Comparison of ENCODE assay signal across 8 cellular contexts in the genomic region with DNA sequence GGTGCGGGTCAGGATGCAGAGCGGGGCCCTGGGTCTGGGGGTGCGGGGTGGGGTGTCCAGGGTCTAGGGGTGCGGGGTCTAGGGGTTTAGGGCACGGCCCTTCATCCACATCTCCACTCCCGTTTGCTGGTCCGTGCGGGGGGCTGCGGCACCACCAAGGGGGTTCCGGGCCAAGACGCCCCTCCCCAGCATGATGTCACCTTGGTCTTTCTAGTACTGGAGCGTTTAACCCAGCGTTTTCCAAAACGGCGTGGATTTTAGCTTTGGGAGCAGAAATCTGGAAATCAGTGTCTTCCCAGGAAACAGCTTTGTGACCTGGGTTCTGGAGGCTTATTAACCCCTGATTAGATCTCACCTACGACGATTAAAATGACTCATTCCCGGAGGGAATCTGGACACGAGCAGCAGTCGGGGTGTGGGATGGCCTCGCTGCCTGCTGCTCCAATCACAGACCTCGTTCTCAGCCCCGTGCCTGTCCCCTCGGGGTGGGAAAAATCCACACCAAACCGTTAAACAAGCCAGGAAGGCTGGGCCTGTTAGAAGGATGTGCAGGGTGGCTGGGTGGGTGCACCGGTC. TPM values are rescaled to one million over a fixed set of nuclear protein-coding genes. Genes with fewer than 3 reads are reported as not detected.
DNase-seq lines count a peak whose midpoint lies in the region; ATAC-seq and TF ChIP-seq lines count a peak whose summit lies in the region.

No MANE protein-coding gene starts in this region.

- H3K36me3 Mint-ChIP-seq in nephron progenitor cell (ENCODE audit: low read depth) = no peaks in the 10 kb centered on the region

- H3K27ac ChIP-seq in WERI-Rb-1 = peak overlapping the region; percentile 64

- H3K27me3 Mint-ChIP-seq in nephron progenitor cell (ENCODE audit: low read depth, poor library complexity) = no peaks in the 10 kb centered on the region

- H3K36me3 ChIP-seq in H7 (replicated peaks; ENCODE audit: control insufficient read depth, insufficient read depth, low read length) = no peaks in the 10 kb centered on the region; the same call in 1 of the 2 replicates
- peaks cover 22% of the 10 kb centered on the region for H3K36me3 ChIP-seq in WERI-Rb-1

- DNase-seq in ACHN (peak; percentile 54), H7 (peak; percentile 84), WERI-Rb-1 (peak; percentile 44), fibroblast of mammary gland (ENCODE audit: low read depth) (peak; percentile 72), nephron progenitor cell (peak; percentile 35), NAMALWA (ENCODE audit: low spot score) (no peak)

- peak overlapping the region; percentile 45 for H3K27ac Mint-ChIP-seq in nephron progenitor cell

- ATAC-seq in HG02870 (IDR thresholded peaks at IDR 0.05; ENCODE audit: unreplicated experiment) (no peak), HG03460 (IDR thresholded peaks at IDR 0.05; ENCODE audit: unreplicated experiment) (no peak)

- TF ChIP-seq CTCF in WERI-Rb-1 (IDR thresholded peaks at IDR 0.05; ENCODE audit: low read depth, low read length) = no peak
- no peak for TF ChIP-seq CTCF in fibroblast of mammary gland (conservative IDR thresholded peaks at IDR 0.05; ENCODE audit: control insufficient read depth, insufficient read depth, low read depth, low read length)
- TF ChIP-seq CTCF in nephron progenitor cell (IDR thresholded peaks at IDR 0.05) = no peak

- H3K27me3 ChIP-seq in H7 (ENCODE audit: control insufficient read depth, insufficient read depth, low read length) = no peaks in the 10 kb centered on the region
- no peaks in the 10 kb centered on the region for H3K27me3 ChIP-seq in WERI-Rb-1 (ENCODE audit: insufficient read depth, low read depth, severe bottlenecking)

- peak overlapping the region; percentile 92 for H3K4me3 Mint-ChIP-seq in nephron progenitor cell

- peak overlapping the region; percentile 67 for H3K4me3 ChIP-seq in H7 (ENCODE audit: insufficient read depth, low read depth, low read length)
- H3K4me3 ChIP-seq in WERI-Rb-1 (ENCODE audit: low read depth, low read length) = peak overlapping the region; percentile 54
- H3K4me3 ChIP-seq in fibroblast of mammary gland (ENCODE audit: control insufficient read depth, low read depth, low read length) = peak overlapping the region; percentile 64

- in situ Hi-C loops in ACHN (cut with HindIII; ENCODE audit: low pct_ligation_motif_present, low pct_unique_long_range_greater_than_20kb, low sequenced_read_pairs) = no loop called here

- peaks cover 34% of the 10 kb centered on the region for H3K4me1 Mint-ChIP-seq in nephron progenitor cell

- H3K9me3 Mint-ChIP-seq in nephron progenitor cell = no peaks in the 10 kb centered on the region

- H3K9me3 ChIP-seq in WERI-Rb-1 (ENCODE audit: severe bottlenecking) = no peaks in the 10 kb centered on the region

RNA-seq across cellular contexts. Expression of a gene that starts 0.8 kb away (rescaled TPM):
- total RNA-seq in H7 (2014; rRNA removed; shearing (Covaris generic)) = 36.1 and 46.8 TPM in 2 replicates

RNA-seq across cellular contexts. Expression of a gene that starts 15.8 kb away (rescaled TPM):
- total RNA-seq in H7 (2014; rRNA removed; shearing (Covaris generic)) = 36.9 and 38.1 TPM in 2 replicates
